In genomic region chr6:25278557-25278913, GRCh38 we compare ENCODE assay signal across 1 cellular context.
TF ChIP-seq lines count a peak whose summit lies in the region.

No MANE protein-coding gene starts in this region.

TF ChIP-seq in HepG2, 621 proteins besides CTCF, POLR2A, EP300 and RAD21 (continued from another document):
- TF ChIP-seq MAFK (conservative IDR thresholded peaks at IDR 0.05 in 1 of 2, IDR thresholded peaks at IDR 0.05 in 1 of 2; ENCODE audit: low read length in 2 of 2): 0 out of 4 replicates have a peak, but pooled peaks of 1 of the 2 experiments have one; percentile 5
- no peak for TF ChIP-seq ZFP36L1 (CRISPR knock-in tag; IDR thresholded peaks at IDR 0.05)
- no peak for TF ChIP-seq KDM5B (CRISPR knock-in tag; IDR thresholded peaks at IDR 0.05; ENCODE audit: borderline replicate concordance)
- no peak for TF ChIP-seq CBX5 (CRISPR knock-in tag; IDR thresholded peaks at IDR 0.05; ENCODE audit: borderline replicate concordance)
- TF ChIP-seq SYNCRIP (IDR thresholded peaks at IDR 0.05; ENCODE audit: insufficient read depth, low read depth, low read length): no peak
- no peak for TF ChIP-seq EZH2 (conservative IDR thresholded peaks at IDR 0.05; ENCODE audit: low read depth, low read length)
- TF ChIP-seq ZBTB20 (CRISPR knock-in tag; IDR thresholded peaks at IDR 0.05; ENCODE audit: borderline replicate concordance, low read depth): no peak; the same call in 1 of the 2 replicates
- no peak for TF ChIP-seq CHCHD3 (CRISPR knock-in tag; IDR thresholded peaks at IDR 0.05)
- TF ChIP-seq ZNF484 (CRISPR knock-in tag; IDR thresholded peaks at IDR 0.05; ENCODE audit: borderline replicate concordance, low read depth): no peak
- no peak for TF ChIP-seq TCF7L2 (IDR thresholded peaks at IDR 0.05; ENCODE audit: low read depth, low read length)
- TF ChIP-seq ZFP62 (CRISPR knock-in tag; IDR thresholded peaks at IDR 0.05): no peak
- no peak for TF ChIP-seq STAG1 (CRISPR knock-in tag; IDR thresholded peaks at IDR 0.05)
- TF ChIP-seq, protein P1, sequence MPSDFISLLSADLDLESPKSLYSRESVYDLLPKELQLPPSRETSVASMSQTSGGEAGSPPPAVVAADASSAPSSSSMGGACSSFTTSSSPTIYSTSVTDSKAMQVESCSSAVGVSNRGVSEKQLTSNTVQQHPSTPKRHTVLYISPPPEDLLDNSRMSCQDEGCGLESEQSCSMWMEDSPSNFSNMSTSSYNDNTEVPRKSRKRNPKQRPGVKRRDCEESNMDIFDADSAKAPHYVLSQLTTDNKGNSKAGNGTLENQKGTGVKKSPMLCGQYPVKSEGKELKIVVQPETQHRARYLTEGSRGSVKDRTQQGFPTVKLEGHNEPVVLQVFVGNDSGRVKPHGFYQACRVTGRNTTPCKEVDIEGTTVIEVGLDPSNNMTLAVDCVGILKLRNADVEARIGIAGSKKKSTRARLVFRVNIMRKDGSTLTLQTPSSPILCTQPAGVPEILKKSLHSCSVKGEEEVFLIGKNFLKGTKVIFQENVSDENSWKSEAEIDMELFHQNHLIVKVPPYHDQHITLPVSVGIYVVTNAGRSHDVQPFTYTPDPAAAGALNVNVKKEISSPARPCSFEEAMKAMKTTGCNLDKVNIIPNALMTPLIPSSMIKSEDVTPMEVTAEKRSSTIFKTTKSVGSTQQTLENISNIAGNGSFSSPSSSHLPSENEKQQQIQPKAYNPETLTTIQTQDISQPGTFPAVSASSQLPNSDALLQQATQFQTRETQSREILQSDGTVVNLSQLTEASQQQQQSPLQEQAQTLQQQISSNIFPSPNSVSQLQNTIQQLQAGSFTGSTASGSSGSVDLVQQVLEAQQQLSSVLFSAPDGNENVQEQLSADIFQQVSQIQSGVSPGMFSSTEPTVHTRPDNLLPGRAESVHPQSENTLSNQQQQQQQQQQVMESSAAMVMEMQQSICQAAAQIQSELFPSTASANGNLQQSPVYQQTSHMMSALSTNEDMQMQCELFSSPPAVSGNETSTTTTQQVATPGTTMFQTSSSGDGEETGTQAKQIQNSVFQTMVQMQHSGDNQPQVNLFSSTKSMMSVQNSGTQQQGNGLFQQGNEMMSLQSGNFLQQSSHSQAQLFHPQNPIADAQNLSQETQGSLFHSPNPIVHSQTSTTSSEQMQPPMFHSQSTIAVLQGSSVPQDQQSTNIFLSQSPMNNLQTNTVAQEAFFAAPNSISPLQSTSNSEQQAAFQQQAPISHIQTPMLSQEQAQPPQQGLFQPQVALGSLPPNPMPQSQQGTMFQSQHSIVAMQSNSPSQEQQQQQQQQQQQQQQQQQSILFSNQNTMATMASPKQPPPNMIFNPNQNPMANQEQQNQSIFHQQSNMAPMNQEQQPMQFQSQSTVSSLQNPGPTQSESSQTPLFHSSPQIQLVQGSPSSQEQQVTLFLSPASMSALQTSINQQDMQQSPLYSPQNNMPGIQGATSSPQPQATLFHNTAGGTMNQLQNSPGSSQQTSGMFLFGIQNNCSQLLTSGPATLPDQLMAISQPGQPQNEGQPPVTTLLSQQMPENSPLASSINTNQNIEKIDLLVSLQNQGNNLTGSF (CRISPR knock-in tag; IDR thresholded peaks at IDR 0.05): no peak
- no peak for TF ChIP-seq HES4 (CRISPR knock-in tag; IDR thresholded peaks at IDR 0.05; ENCODE audit: borderline replicate concordance)
- TF ChIP-seq USF2 (IDR thresholded peaks at IDR 0.05; ENCODE audit: low read depth, low read length): no peak
- no peak for TF ChIP-seq USF2 (CRISPR knock-in tag; IDR thresholded peaks at IDR 0.05; ENCODE audit: borderline replicate concordance)
- no peak for TF ChIP-seq ZNF30 (CRISPR knock-in tag; IDR thresholded peaks at IDR 0.05)
- TF ChIP-seq ARNT2 (CRISPR knock-in tag; IDR thresholded peaks at IDR 0.05; ENCODE audit: low read depth): 0 out of 2 replicates have a peak, but pooled peaks have one; percentile 4
- no peak for TF ChIP-seq ZNF451 (CRISPR knock-in tag; IDR thresholded peaks at IDR 0.05)
- no peak for TF ChIP-seq ZNF180 (CRISPR knock-in tag; IDR thresholded peaks at IDR 0.05; ENCODE audit: borderline replicate concordance, low read depth)
- TF ChIP-seq FOXC1 (CRISPR knock-in tag; IDR thresholded peaks at IDR 0.05; ENCODE audit: borderline replicate concordance): peak; percentile 17; the same call in 1 of the 2 replicates
- TF ChIP-seq ZNF580 (CRISPR knock-in tag; IDR thresholded peaks at IDR 0.05; ENCODE audit: borderline replicate concordance, low read depth): no peak
- no peak for TF ChIP-seq YEATS4 (CRISPR knock-in tag; IDR thresholded peaks at IDR 0.05; ENCODE audit: borderline replicate concordance)
- peak; percentile 35; the same call in 1 of the 2 replicates for TF ChIP-seq ZNF598 (CRISPR knock-in tag; IDR thresholded peaks at IDR 0.05; ENCODE audit: borderline replicate concordance)
- no peak for TF ChIP-seq ZNF12 (CRISPR knock-in tag; IDR thresholded peaks at IDR 0.05)
- no peak for TF ChIP-seq TMF1 (CRISPR knock-in tag; IDR thresholded peaks at IDR 0.05; ENCODE audit: low read depth)
- no peak for TF ChIP-seq ZNF331 (CRISPR knock-in tag; IDR thresholded peaks at IDR 0.05)
- no peak for TF ChIP-seq NR2C2 (CRISPR knock-in tag; IDR thresholded peaks at IDR 0.05; ENCODE audit: borderline replicate concordance)
- no peak for TF ChIP-seq ZNF7 (CRISPR knock-in tag; IDR thresholded peaks at IDR 0.05)
